18 cellular contexts compared by ENCODE assay signal in genomic region chr15:37823601-37824275, GRCh38.
DNase-seq lines count a peak whose midpoint lies in the region; ATAC-seq and TF ChIP-seq lines count a peak whose summit lies in the region.
"Had no signal": no experiment of that assay in that cellular context is flagged by ENCODE, and none has a peak within 500 bp of the region (broad histone marks: within the 10 kb centered on the region; RNA-seq: fewer than 3 reads in every experiment).

No MANE protein-coding gene starts in this region.

- TF ChIP-seq EP300 in neural cell (conservative IDR thresholded peaks at IDR 0.05; ENCODE audit: poor library complexity, severe bottlenecking), result no peak

- H3K9me2 ChIP-seq in GM23338 (ENCODE audit: insufficient read depth) (no peaks in the 10 kb centered on the region), neural cell (ENCODE audit: insufficient read depth, low read length) (no peaks in the 10 kb centered on the region)

- no peak overlapping the region for H3K27ac Mint-ChIP-seq in GM23338
- H3K27ac Mint-ChIP-seq: CD8-positive, alpha-beta T cell had no signal

- H3K27ac ChIP-seq in GM23338 (ENCODE audit: low read depth) (no peak overlapping the region), neural cell (ENCODE audit: low read length) (peak overlapping the region; percentile 95), right lobe of liver (no peak overlapping the region), mammary epithelial cell (ENCODE audit: insufficient read depth, low read depth, low read length) (no peak overlapping the region)
- H3K27ac ChIP-seq: SK-N-MC had no signal

- H3K4me1 ChIP-seq in GM23338 (ENCODE audit: insufficient read depth) (no peaks in the 10 kb centered on the region), right lobe of liver (no peaks in the 10 kb centered on the region), mammary epithelial cell (ENCODE audit: insufficient read depth, low read length) (no peaks in the 10 kb centered on the region)

- H3K9me3 ChIP-seq in neural cell (ENCODE audit: low read length), result no peaks in the 10 kb centered on the region
- no peaks in the 10 kb centered on the region for H3K9me3 ChIP-seq in right lobe of liver
- H3K9me3 ChIP-seq in mammary epithelial cell (replicated peaks; ENCODE audit: insufficient read depth, low read length), result no peaks in the 10 kb centered on the region
- H3K9me3 ChIP-seq: BLaER1 treated with 17β-estradiol and CSF1 and Interleukin-3, amounts not matched to agents 10 nM and 100 nM had no signal

- intact Hi-C loops in right lobe of liver (cut with DNase I) (no loop called here), mammary epithelial cell (cut with micrococcal nuclease) (no loop called here)

- dilution Hi-C loops in mammary epithelial cell (cut with HindIII; ENCODE audit: low sequenced_read_pairs), result no loop called here

- TF ChIP-seq CTCF in GM23338 (conservative IDR thresholded peaks at IDR 0.05; ENCODE audit: low read depth in 2 of 2) (peak; percentile 20 to 34; a peak in 2 of 4 replicates), astrocyte of the spinal cord (IDR thresholded peaks at IDR 0.05; ENCODE audit: low read depth, low read length) (no peak), neural cell (IDR thresholded peaks at IDR 0.05; ENCODE audit: poor library complexity, severe bottlenecking) (no peak), right lobe of liver (IDR thresholded peaks at IDR 0.05) (no peak), mammary epithelial cell (conservative IDR thresholded peaks at IDR 0.05 in 1 of 2, IDR thresholded peaks at IDR 0.05 in 1 of 2; ENCODE audit: extremely low read depth in 1 of 2, insufficient read depth in 1 of 2, low read depth in 1 of 2, low read length in 2 of 2) (no peak)

- H3K36me3 ChIP-seq in GM23338 (ENCODE audit: insufficient read depth) (no peaks in the 10 kb centered on the region), neural cell (ENCODE audit: insufficient read depth, low read length) (no peaks in the 10 kb centered on the region), right lobe of liver (no peaks in the 10 kb centered on the region), mammary epithelial cell (ENCODE audit: insufficient read depth, low read length) (no peaks in the 10 kb centered on the region)
- H3K36me3 ChIP-seq: BLaER1 treated with 17β-estradiol and CSF1 and Interleukin-3, amounts not matched to agents 10 nM and 100 nM had no signal

- H3K27me3 Mint-ChIP-seq in GM23338 (ENCODE audit: insufficient read depth, low read depth, poor library complexity), result no peaks in the 10 kb centered on the region

- peak overlapping the region; percentile 91 for H2AFZ ChIP-seq in GM23338
- H2AFZ ChIP-seq in neural cell (ENCODE audit: low read depth, low read length), result no peak overlapping the region
- H2AFZ ChIP-seq in mammary epithelial cell (ENCODE audit: low read depth, low read length), result no peak overlapping the region

- H3K79me2 ChIP-seq in GM23338 (replicated peaks; ENCODE audit: insufficient read depth), result no peaks in the 10 kb centered on the region
- no peaks in the 10 kb centered on the region for H3K79me2 ChIP-seq in neural cell (replicated peaks; ENCODE audit: insufficient read depth, low read length)
- H3K79me2 ChIP-seq in mammary epithelial cell (ENCODE audit: insufficient read depth, low read length), result no peaks in the 10 kb centered on the region

- DNase-seq in GM23338 (ENCODE audit: low spot score) (peak; percentile 28), NCI-H69 (lab: John Stamatoyannopoulos, UW) (peak; percentile 74), astrocyte of the spinal cord (ENCODE audit: low read depth, low spot score) (peak; percentile 3), mesenteric fat pad (ENCODE audit: low spot score) (no peak), right lobe of liver (no peak), NCI-H2171 (lab: John Stamatoyannopoulos, UW) (no peak), mammary epithelial cell (no peak)
- DNase-seq: Calu3; CD8-positive, alpha-beta T cell; NCI-H1105 treated with DMSO at 0.1 percent for 48 hours; NCI-H1694; NCI-H2081 treated with DMSO at 0.1 percent for 48 hours; NCI-H748 treated with DMSO at 0.1 percent for 48 hours; OCI-M1; Right ventricle myocardium superior had no signal

- H3K9ac ChIP-seq in neural cell (ENCODE audit: low read length) (no peak overlapping the region), mammary epithelial cell (ENCODE audit: insufficient read depth, low read length) (no peak overlapping the region)
- H3K9ac ChIP-seq: BLaER1 treated with 17β-estradiol and CSF1 and Interleukin-3, amounts not matched to agents 10 nM and 100 nM had no signal

- H3K27me3 ChIP-seq in GM23338 (ENCODE audit: insufficient read depth), result no peaks in the 10 kb centered on the region
- H3K27me3 ChIP-seq in neural cell (ENCODE audit: insufficient read depth, low read depth, low read length), result no peaks in the 10 kb centered on the region
- H3K27me3 ChIP-seq in right lobe of liver, result no peaks in the 10 kb centered on the region
- H3K27me3 ChIP-seq in mammary epithelial cell (ENCODE audit: insufficient read depth, low read length), result no peaks in the 10 kb centered on the region
- H3K27me3 ChIP-seq: BLaER1 treated with 17β-estradiol and CSF1 and Interleukin-3, amounts not matched to agents 10 nM and 100 nM had no signal

- CTCF ChIA-PET in mammary epithelial cell (lab: Charles Lee; ENCODE audit: low non-redundant PET), result no interaction called here

- no peaks in the 10 kb centered on the region for H3K9me3 Mint-ChIP-seq in GM23338
- H3K9me3 Mint-ChIP-seq: CD8-positive, alpha-beta T cell had no signal

- ATAC-seq in GM23338, result peak; percentile 68
- no peak for ATAC-seq in right lobe of liver
- ATAC-seq: CD8-positive, alpha-beta T cell had no signal

- 88% methylated on average over 9 of the region's 10 CpGs for WGBS in right lobe of liver (ENCODE audit: insufficient coverage, low coverage, low lambda C conversion rate, missing lambda C conversion rate)
- 62% methylated on average over 10 of the region's 10 CpGs for WGBS in mammary epithelial cell (ENCODE audit: low coverage, missing lambda C conversion rate)

- H3K4me3 ChIP-seq in GM23338 (no peak overlapping the region), astrocyte of the spinal cord (ENCODE audit: low read depth, low read length) (no peak overlapping the region), neural cell (ENCODE audit: low read length) (no peak overlapping the region), right lobe of liver (no peak overlapping the region), mammary epithelial cell (replicated peaks in 1 of 3; ENCODE audit: insufficient read depth in 1 of 3, low read depth in 2 of 3, low read length in 3 of 3) (no peak overlapping the region)
- H3K4me3 ChIP-seq: BLaER1 treated with 17β-estradiol and CSF1 and Interleukin-3, amounts not matched to agents 10 nM and 100 nM; SK-N-MC had no signal

- H3F3A ChIP-seq in GM23338 (replicated peaks; ENCODE audit: low read depth), result no peaks in the 10 kb centered on the region
- H3F3A ChIP-seq in neural cell (ENCODE audit: insufficient read depth, low read length, poor library complexity, severe bottlenecking), result peaks cover 3% of the 10 kb centered on the region

- H3K4me3 Mint-ChIP-seq in GM23338, result no peak overlapping the region
- H3K4me3 Mint-ChIP-seq: CD8-positive, alpha-beta T cell had no signal

- no peak for TF ChIP-seq RAD21 in neural cell (conservative IDR thresholded peaks at IDR 0.05)

- in situ Hi-C loops in astrocyte of the spinal cord (cut with HindIII; ENCODE audit: low sequenced_read_pairs), result no loop called here
- in situ Hi-C loops in mammary epithelial cell (cut with MboI; ENCODE audit: low sequenced_read_pairs in 2 of 2), result no loop called here

- no peaks in the 10 kb centered on the region for H3K4me1 Mint-ChIP-seq in GM23338

- TF ChIP-seq POLR2A in right lobe of liver (IDR thresholded peaks at IDR 0.05), result no peak

- H3K4me2 ChIP-seq in GM23338 (no peak overlapping the region), neural cell (ENCODE audit: low read length) (no peak overlapping the region), mammary epithelial cell (ENCODE audit: insufficient read depth, low read depth, low read length) (no peak overlapping the region)

- no peaks in the 10 kb centered on the region for H4K20me1 ChIP-seq in GM23338 (replicated peaks; ENCODE audit: insufficient read depth)
- no peaks in the 10 kb centered on the region for H4K20me1 ChIP-seq in neural cell (ENCODE audit: insufficient read depth)
- no peaks in the 10 kb centered on the region for H4K20me1 ChIP-seq in mammary epithelial cell (ENCODE audit: insufficient read depth, low read length)
- H4K20me1 ChIP-seq: BLaER1 treated with 17β-estradiol and CSF1 and Interleukin-3, amounts not matched to agents 10 nM and 100 nM had no signal

- no TSS peak for BruUV-seq in mammary epithelial cell (replicated peaks; lab: Mats Ljungman, UMichigan)

- H3K36me3 Mint-ChIP-seq in GM23338 (ENCODE audit: low read depth), result no peaks in the 10 kb centered on the region
- H3K36me3 Mint-ChIP-seq: CD8-positive, alpha-beta T cell had no signal

TF ChIP-seq in GM23338, 12 proteins besides CTCF, POLR2A, EP300 and RAD21 (continues in another document):
- TF ChIP-seq JUNB (IDR thresholded peaks at IDR 0.05; ENCODE audit: unreplicated experiment) (no peak), NANOG (IDR thresholded peaks at IDR 0.05; ENCODE audit: borderline replicate concordance) (no peak), ZNF114 (CRISPR knock-in tag; IDR thresholded peaks at IDR 0.05) (no peak), POLR2AphosphoS5 (IDR thresholded peaks at IDR 0.05; ENCODE audit: low read depth) (no peak), EZH2 (IDR thresholded peaks at IDR 0.05; ENCODE audit: low read depth, unreplicated experiment) (no peak)

TF ChIP-seq in neural cell, 6 proteins besides CTCF, POLR2A, EP300 and RAD21 (continues in another document):
- no peak for TF ChIP-seq EZH2 (IDR thresholded peaks at IDR 0.05; ENCODE audit: borderline replicate concordance, insufficient read depth, low read length, poor library complexity, severe bottlenecking)
- TF ChIP-seq POLR2AphosphoS5 (IDR thresholded peaks at IDR 0.05), result no peak

Comparison
In these comparisons a context has a peak if more than half of its experiments do, and no peak if none do; other contexts are left out.
1. DNase-seq: peak in GM23338 (single experiment), NCI-H69 (single experiment) and astrocyte of the spinal cord (single experiment); none in mesenteric fat pad (single experiment), right lobe of liver (0 of 3), NCI-H2171 (single experiment) and mammary epithelial cell (single experiment).
2. CTCF ChIP-seq: peak in GM23338 (2 of 2); none in astrocyte of the spinal cord (single experiment), neural cell (single experiment), right lobe of liver (0 of 4) and mammary epithelial cell (0 of 2).